21 cellular contexts compared by ENCODE assay signal in genomic region chr10:46326971-46327370, GRCh38. TPM values are rescaled to one million over a fixed set of nuclear protein-coding genes. Genes with fewer than 3 reads are reported as not detected.
A peak's percentile ranks its signal among the peaks of the same experiment; 100 is the strongest.
DNase-seq lines count a peak whose midpoint lies in the region; ATAC-seq and TF ChIP-seq lines count a peak whose summit lies in the region.
"Had no signal": no experiment of that assay in that cellular context is flagged by ENCODE, and none has a peak within 500 bp of the region (broad histone marks: within the 10 kb centered on the region; RNA-seq: fewer than 3 reads in every experiment).

No MANE protein-coding gene starts in this region.

- H3K36me3 ChIP-seq in endodermal cell (ENCODE audit: control insufficient read depth, insufficient read depth, low read length) (no peaks in the 10 kb centered on the region), neuronal stem cell (replicated peaks in 1 of 2; ENCODE audit: control insufficient read depth in 2 of 2, insufficient read depth in 2 of 2, low read length in 2 of 2) (no peaks in the 10 kb centered on the region), right atrium auricular region (no peaks in the 10 kb centered on the region), prostate gland (no peaks in the 10 kb centered on the region)

- H3K27ac ChIP-seq in endodermal cell (ENCODE audit: low read depth, low read length) (no peak overlapping the region), neuronal stem cell (replicated peaks; ENCODE audit: low read length) (no peak overlapping the region), right atrium auricular region (no peak overlapping the region), prostate gland (no peak overlapping the region)

- no peak overlapping the region for H2BK120ac ChIP-seq in neuronal stem cell (ENCODE audit: low read depth, low read length)

- peak overlapping the region; percentile 50 for H3K14ac ChIP-seq in neuronal stem cell (ENCODE audit: low read length)

- H2AK5ac ChIP-seq in neuronal stem cell (ENCODE audit: low read depth, low read length) = peak overlapping the region; percentile 47

- H3K27me3 ChIP-seq in endodermal cell (ENCODE audit: control insufficient read depth, insufficient read depth, low read length, poor library complexity, severe bottlenecking) (no peaks in the 10 kb centered on the region), neuronal stem cell (ENCODE audit: control insufficient read depth in 3 of 3, insufficient read depth in 3 of 3, low read depth in 1 of 3, low read length in 3 of 3) (peaks cover 0 to 2% (median 0%) of the 10 kb centered on the region in 3 experiments), right atrium auricular region (no peaks in the 10 kb centered on the region), prostate gland (replicated peaks; ENCODE audit: insufficient read depth) (no peaks in the 10 kb centered on the region)

- intact Hi-C loops in prostate gland (cut with DNase I) = no loop called here

- no peak for TF ChIP-seq POLR2A in prostate gland (IDR thresholded peaks at IDR 0.05)

- H3K9me3 Mint-ChIP-seq in activated naive CD4-positive, alpha-beta T cell treated with anti-CD3 and anti-CD28 coated beads, Interleukin-2, amount 50 U/mL, for 72 hours = no peaks in the 10 kb centered on the region
- no peaks in the 10 kb centered on the region for H3K9me3 Mint-ChIP-seq in endodermal cell

- 92 to 100% methylated on average over 2 to 4 of the region's 4 CpGs for WGBS in endodermal cell (ENCODE audit: insufficient coverage in 1 of 2, insufficient read length in 1 of 2), 2 experiments
- WGBS in neuronal stem cell (ENCODE audit: extremely low coverage in 2 of 2, insufficient read length in 2 of 2, insufficient replicate concordance in 1 of 2), 2 donors = no CpG with 5 or more reads among the region's 4 CpGs
- WGBS in prostate gland = 97% methylated on average over 4 of the region's 4 CpGs

- H2BK15ac ChIP-seq in neuronal stem cell (ENCODE audit: low read length) = peak overlapping the region; percentile 17

- no peak overlapping the region for H2AFZ ChIP-seq in neuronal stem cell (ENCODE audit: low read length)

- H2BK5ac ChIP-seq in neuronal stem cell (ENCODE audit: low read length) = peak overlapping the region; percentile 32

- ATAC-seq in activated naive CD4-positive, alpha-beta T cell treated with anti-CD3 and anti-CD28 coated beads, Interleukin-2, amount 50 U/mL, for 72 hours = no peak
- no peak for ATAC-seq in GM21576 (IDR thresholded peaks at IDR 0.05; ENCODE audit: unreplicated experiment)
- ATAC-seq: Panc1 had no signal

- no peak overlapping the region for H3K4me2 ChIP-seq in neuronal stem cell (ENCODE audit: insufficient read depth, low read length, poor library complexity, severe bottlenecking)

- H4K91ac ChIP-seq in neuronal stem cell (ENCODE audit: low read depth, low read length, poor library complexity) = no peak overlapping the region

- no peak for DNase-seq in activated naive CD4-positive, alpha-beta T cell treated with anti-CD3 and anti-CD28 coated beads, Interleukin-2, amount 50 U/mL, for 72 hours (ENCODE audit: low spot score in 2 of 2)
- no peak for DNase-seq in activated naive CD4-positive, alpha-beta T cell treated with Interleukin-2 at 50 U/mL for 16 hours
- peak; percentile 24 for DNase-seq in endodermal cell
- no peak for DNase-seq in neuronal stem cell (ENCODE audit: low spot score)
- DNase-seq in right atrium auricular region (ENCODE audit: low spot score) = no peak
- no peak for DNase-seq in prostate gland (ENCODE audit: low spot score)
- DNase-seq: DMS53; GDM1; GOT3; KG1; NCI-H1092 treated with DMSO at 0.1 percent for 48 hours; NCI-H146; NCI-H2029; NCI-H226; NCI-H524; NCI-H774; NK-92 treated with Interleukin-12 subunit alpha and Interleukin-12 subunit beta, amount 100 ng/mL, for 24 hours; SIG-M5 had no signal

- no peak overlapping the region for H3K4ac ChIP-seq in neuronal stem cell (ENCODE audit: low read length)

- no peaks in the 10 kb centered on the region for H3K79me1 ChIP-seq in neuronal stem cell (ENCODE audit: low read depth, low read length)

- H3K27ac Mint-ChIP-seq in activated naive CD4-positive, alpha-beta T cell treated with anti-CD3 and anti-CD28 coated beads, Interleukin-2, amount 50 U/mL, for 72 hours = peak overlapping the region; percentile 0 to 73
- peak overlapping the region; percentile 48 for H3K27ac Mint-ChIP-seq in endodermal cell

- H2BK12ac ChIP-seq in neuronal stem cell (ENCODE audit: low read length) = no peak overlapping the region

- no peaks in the 10 kb centered on the region for H3K36me3 Mint-ChIP-seq in activated naive CD4-positive, alpha-beta T cell treated with anti-CD3 and anti-CD28 coated beads, Interleukin-2, amount 50 U/mL, for 72 hours
- no peaks in the 10 kb centered on the region for H3K36me3 Mint-ChIP-seq in endodermal cell (ENCODE audit: low read depth)
- H3K36me3 Mint-ChIP-seq: CD14-positive monocyte had no signal

- no peak overlapping the region for H4K8ac ChIP-seq in neuronal stem cell (ENCODE audit: low read depth, low read length)

- H3K4me3 ChIP-seq in endodermal cell (ENCODE audit: low read length) = no peak overlapping the region
- H3K4me3 ChIP-seq in neuronal stem cell (ENCODE audit: low read length in 2 of 2) = no peak overlapping the region
- no peak overlapping the region for H3K4me3 ChIP-seq in right atrium auricular region
- no peak overlapping the region for H3K4me3 ChIP-seq in prostate gland

- H3K9me3 ChIP-seq in endodermal cell (ENCODE audit: control insufficient read depth, low read length) = no peaks in the 10 kb centered on the region
- H3K9me3 ChIP-seq in neuronal stem cell (replicated peaks in 1 of 2; ENCODE audit: control insufficient read depth in 2 of 2, insufficient read depth in 1 of 2, low read depth in 1 of 2, low read length in 2 of 2) = no peaks in the 10 kb centered on the region
- no peaks in the 10 kb centered on the region for H3K9me3 ChIP-seq in right atrium auricular region
- no peaks in the 10 kb centered on the region for H3K9me3 ChIP-seq in prostate gland

- TF ChIP-seq CTCF in endodermal cell (conservative IDR thresholded peaks at IDR 0.05) (no peak), right atrium auricular region (IDR thresholded peaks at IDR 0.05) (no peak), prostate gland (IDR thresholded peaks at IDR 0.05) (no peak)

- H3K18ac ChIP-seq in neuronal stem cell (ENCODE audit: low read length) = peak overlapping the region; percentile 30

- no peak overlapping the region for H3K4me3 Mint-ChIP-seq in endodermal cell
- H3K4me3 Mint-ChIP-seq: CD14-positive monocyte had no signal

- H3K4me1 Mint-ChIP-seq in endodermal cell = peaks cover 6% of the 10 kb centered on the region

- H3K23ac ChIP-seq in neuronal stem cell (ENCODE audit: low read depth, low read length, poor library complexity) = peak overlapping the region; percentile 45

- H3K9ac ChIP-seq in endodermal cell (ENCODE audit: extremely low read depth, low read length, poor library complexity, severe bottlenecking) (no peak overlapping the region), neuronal stem cell (ENCODE audit: low read depth, low read length, poor library complexity) (peak overlapping the region; percentile 51)

- H3K4me1 ChIP-seq in endodermal cell (ENCODE audit: control insufficient read depth, insufficient read depth, low read length) (no peaks in the 10 kb centered on the region), neuronal stem cell (ENCODE audit: control insufficient read depth in 2 of 2, insufficient read depth in 1 of 2, low read depth in 1 of 2, low read length in 2 of 2) (peaks cover 0 to 6% of the 10 kb centered on the region in 2 donors), right atrium auricular region (no peaks in the 10 kb centered on the region), prostate gland (replicated peaks) (no peaks in the 10 kb centered on the region)

- peaks cover 4% of the 10 kb centered on the region for H3K27me3 Mint-ChIP-seq in endodermal cell (ENCODE audit: insufficient read depth)

RNA-seq across cellular contexts. Expression of gene ANTXRL, which starts 40.2 kb away (rescaled TPM):
- total RNA-seq in activated naive CD4-positive, alpha-beta T cell treated with anti-CD3 and anti-CD28 coated beads, Interleukin-2, amount 50 U/mL, for 72 hours = not detected
- total RNA-seq in endodermal cell = not detected
- polyA plus RNA-seq in endodermal cell (2013, experiment 1 of 2) = not detected
- not detected for polyA plus RNA-seq in endodermal cell (2013, experiment 2 of 2)
- not detected for polyA plus RNA-seq in neuronal stem cell (2013, experiment 1 of 2)
- polyA plus RNA-seq in neuronal stem cell (2013, experiment 2 of 2) = not detected
- total RNA-seq in right atrium auricular region = not detected
- total RNA-seq in prostate gland = 1 to 10 TPM in 1 of 2 donors, not detected in 1; 3.4 TPM
- polyA plus RNA-seq: CD14-positive monocyte had no signal

RNA-seq across cellular contexts. Expression of gene ANXA8L1, which starts 48.6 kb away (rescaled TPM):
- not detected for total RNA-seq in activated naive CD4-positive, alpha-beta T cell treated with anti-CD3 and anti-CD28 coated beads, Interleukin-2, amount 50 U/mL, for 72 hours
- total RNA-seq in endodermal cell = not detected
- not detected for polyA plus RNA-seq in endodermal cell (2013, experiment 1 of 2)
- polyA plus RNA-seq in endodermal cell (2013, experiment 2 of 2) = 0.29 TPM
- 0.03 TPM for polyA plus RNA-seq in neuronal stem cell (2013, experiment 1 of 2)
- not detected for polyA plus RNA-seq in neuronal stem cell (2013, experiment 2 of 2)
- 10 to 100 TPM; 12.5 to 44.2 TPM for total RNA-seq in right atrium auricular region
- 10 to 100 TPM; 12.3 to 15.0 TPM for total RNA-seq in prostate gland

Comparison
In these comparisons a context has a peak if more than half of its experiments do, and no peak if none do; other contexts are left out.
1. RNA of gene ANXA8L1, which starts 48.6 kb away (total RNA-seq): 12.5 to 44.2 TPM in right atrium auricular region and 12.3 to 15.0 TPM in prostate gland; not detected in endodermal cell and not detected in activated naive CD4-positive, alpha-beta T cell treated with anti-CD3 and anti-CD28 coated beads, Interleukin-2, amount 50 U/mL, for 72 hours; every median in the first group is over 10 times any median in the second.